Comparison of ENCODE assay signal across 9 cellular contexts in genomic region chr7:11811709-11812108, GRCh38. TPM values are rescaled to one million over a fixed set of nuclear protein-coding genes. Genes with fewer than 3 reads are reported as not detected.
"Had no signal": no experiment of that assay in that cellular context is flagged by ENCODE, and none has a peak within 500 bp of the region (broad histone marks: within the 10 kb centered on the region; RNA-seq: fewer than 3 reads in every experiment).

No MANE protein-coding gene starts in this region.

- H3K4me3 Mint-ChIP-seq: GM23338, H9 had no signal

- H3K27ac ChIP-seq: HL-60 had no signal

- ATAC-seq: GM23338, K562 had no signal

- H3K4me2 ChIP-seq: GM23338 had no signal

- H3K4me3 ChIP-seq: GM23338, K562 had no signal

- H2AFZ ChIP-seq: GM23338 had no signal

- H3K27ac Mint-ChIP-seq: GM23338 had no signal

- FAIRE-seq: H1, K562 had no signal

- H3K9me3 Mint-ChIP-seq: GM23338, H9 had no signal

- DNase-seq: H9, HCEC 1CT, IMR-90, KG1 had no signal

RNA-seq across cellular contexts. Expression of gene THSD7A, which starts 20.3 kb away (rescaled TPM):
- total RNA-seq: HT1080 had no signal
